In the genomic region with DNA sequence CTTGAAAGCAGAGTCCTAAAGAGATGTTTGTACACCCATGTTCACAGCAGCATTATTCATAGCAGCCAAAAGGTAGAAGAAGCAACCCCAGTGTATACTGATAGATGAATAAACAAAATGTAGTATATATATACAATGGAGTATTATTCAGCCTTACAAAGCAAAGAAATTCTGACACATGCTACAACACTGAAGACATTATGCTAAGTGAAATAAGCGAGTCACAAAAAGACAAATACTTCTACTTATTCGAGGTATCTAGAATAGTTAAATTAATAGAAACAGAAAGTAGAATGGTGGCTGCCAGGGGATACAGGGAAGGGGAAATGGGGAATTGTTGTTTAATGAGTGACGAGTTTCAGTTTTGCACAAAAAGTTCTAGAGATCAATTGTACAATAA, we compare ENCODE assay signal across 11 cellular contexts. TPM values are rescaled to one million over a fixed set of nuclear protein-coding genes. Genes with fewer than 3 reads are reported as not detected.
DNase-seq lines count a peak whose midpoint lies in the region; ATAC-seq and TF ChIP-seq lines count a peak whose summit lies in the region.
"Had no signal": no experiment of that assay in that cellular context is flagged by ENCODE, and none has a peak within 500 bp of the region (broad histone marks: within the 10 kb centered on the region; RNA-seq: fewer than 3 reads in every experiment).

No MANE protein-coding gene starts in this region.

- peak; percentile 81 for ATAC-seq in GM19395 (IDR thresholded peaks at IDR 0.05; ENCODE audit: unreplicated experiment)
- ATAC-seq in HG03095 (IDR thresholded peaks at IDR 0.05; ENCODE audit: unreplicated experiment) = peak; percentile 62
- peak; percentile 34 for ATAC-seq in activated B cell treated with CpG ODN at 0.5 μM for 24 hours (ENCODE audit: low read depth)
- ATAC-seq in HG03139 (IDR thresholded peaks at IDR 0.05; ENCODE audit: unreplicated experiment) = no peak

- POLR2A ChIA-PET in activated B cell treated with CpG ODN at 0.5 μM for 24 hours (lab: Charles Lee) (no interaction called here), HEK293T (lab: Yijun Ruan, JAX) (no interaction called here)

- H3K36me3 Mint-ChIP-seq in activated B cell treated with CpG ODN at 0.5 μM for 24 hours (ENCODE audit: low read depth) = peaks cover 35% of the 10 kb centered on the region

- TF ChIP-seq CTCF in activated B cell treated with CpG ODN at 0.5 μM for 24 hours (IDR thresholded peaks at IDR 0.05) = no peak

- H3K27me3 Mint-ChIP-seq in activated B cell treated with CpG ODN at 0.5 μM for 24 hours = no peaks in the 10 kb centered on the region

- H3K9me3 Mint-ChIP-seq in activated B cell treated with CpG ODN at 0.5 μM for 24 hours = no peaks in the 10 kb centered on the region

- peak; percentile 62 for DNase-seq in ELR (ENCODE audit: low read depth)
- DNase-seq in activated B cell treated with CpG ODN at 0.5 μM for 24 hours = no peak
- DNase-seq in HEK293T (ENCODE audit: extremely low spot score) = no peak
- DNase-seq in nucleus accumbens (lab: John Stamatoyannopoulos, UW) = no peak
- DNase-seq in LoVo (ENCODE audit: low spot score) = no peak
- DNase-seq: head of caudate nucleus, NCI-H524, tibial artery had no signal

- no peak overlapping the region for H3K4me3 Mint-ChIP-seq in activated B cell treated with CpG ODN at 0.5 μM for 24 hours

- CTCF ChIA-PET in activated B cell treated with CpG ODN at 0.5 μM for 24 hours (lab: Charles Lee) = no interaction called here
- CTCF ChIA-PET in HEK293T (lab: Yijun Ruan, JAX) = no interaction called here

- no peak overlapping the region for H3K27ac Mint-ChIP-seq in activated B cell treated with CpG ODN at 0.5 μM for 24 hours

- intact Hi-C loops in activated B cell treated with CpG ODN at 0.5 μM for 24 hours (cut with micrococcal nuclease) = no loop called here

- peaks cover 55% of the 10 kb centered on the region for H3K4me1 Mint-ChIP-seq in activated B cell treated with CpG ODN at 0.5 μM for 24 hours

TF ChIP-seq in HEK293T, 16 proteins besides CTCF, POLR2A, EP300 and RAD21:
- no peak for TF ChIP-seq NFRKB (IDR thresholded peaks at IDR 0.05)
- TF ChIP-seq LEF1 (IDR thresholded peaks at IDR 0.05; ENCODE audit: borderline replicate concordance) = no peak
- TF ChIP-seq ZNF384 (IDR thresholded peaks at IDR 0.05) = no peak
- no peak for TF ChIP-seq SP1 (IDR thresholded peaks at IDR 0.05)
- no peak for TF ChIP-seq HDGF (IDR thresholded peaks at IDR 0.05; ENCODE audit: borderline replicate concordance)
- no peak for TF ChIP-seq ELF4 (IDR thresholded peaks at IDR 0.05)
- no peak for TF ChIP-seq SUZ12 (IDR thresholded peaks at IDR 0.05)
- TF ChIP-seq CTBP1 (IDR thresholded peaks at IDR 0.05; ENCODE audit: borderline replicate concordance) = no peak
- TF ChIP-seq FOXK2 (IDR thresholded peaks at IDR 0.05) = no peak
- no peak for TF ChIP-seq TARDBP (IDR thresholded peaks at IDR 0.05)
- TF ChIP-seq FOXM1 (IDR thresholded peaks at IDR 0.05; ENCODE audit: borderline replicate concordance) = no peak
- TF ChIP-seq L3MBTL2 (conservative IDR thresholded peaks at IDR 0.05) = no peak
- TF ChIP-seq ARNT (IDR thresholded peaks at IDR 0.05) = no peak
- no peak for TF ChIP-seq BHLHE40 (IDR thresholded peaks at IDR 0.05; ENCODE audit: borderline replicate concordance)
- TF ChIP-seq, protein P1, sequence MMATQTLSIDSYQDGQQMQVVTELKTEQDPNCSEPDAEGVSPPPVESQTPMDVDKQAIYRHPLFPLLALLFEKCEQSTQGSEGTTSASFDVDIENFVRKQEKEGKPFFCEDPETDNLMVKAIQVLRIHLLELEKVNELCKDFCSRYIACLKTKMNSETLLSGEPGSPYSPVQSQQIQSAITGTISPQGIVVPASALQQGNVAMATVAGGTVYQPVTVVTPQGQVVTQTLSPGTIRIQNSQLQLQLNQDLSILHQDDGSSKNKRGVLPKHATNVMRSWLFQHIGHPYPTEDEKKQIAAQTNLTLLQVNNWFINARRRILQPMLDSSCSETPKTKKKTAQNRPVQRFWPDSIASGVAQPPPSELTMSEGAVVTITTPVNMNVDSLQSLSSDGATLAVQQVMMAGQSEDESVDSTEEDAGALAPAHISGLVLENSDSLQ (IDR thresholded peaks at IDR 0.05) = no peak
- no peak for TF ChIP-seq FOXA1 (IDR thresholded peaks at IDR 0.05)

RNA-seq across cellular contexts. Expression of a gene that starts 23.5 kb away (rescaled TPM):
- 46.3 and 52.1 TPM in 2 replicates for total RNA-seq in activated B cell treated with CpG ODN at 0.5 μM for 24 hours
